Comparison of ENCODE assay signal across 13 cellular contexts in the genomic region with DNA sequence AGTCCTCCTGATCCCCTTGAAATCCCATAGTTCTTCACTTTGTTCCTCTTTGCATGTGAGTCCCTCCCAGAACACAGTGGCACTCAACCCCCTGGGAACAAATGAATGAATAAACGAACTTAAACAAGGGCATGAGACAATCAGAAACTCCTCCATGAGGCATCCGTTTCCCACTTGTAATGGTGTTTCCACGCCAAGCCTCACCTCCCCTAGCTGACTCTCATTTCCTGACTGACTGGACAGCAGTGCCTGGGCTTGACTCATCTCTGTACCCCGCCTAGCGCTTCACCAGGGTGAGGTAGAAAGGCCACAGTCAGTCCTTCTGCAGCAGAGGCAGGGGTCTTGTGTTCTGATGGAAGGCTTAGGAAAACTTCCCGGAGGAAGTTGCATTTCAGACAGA. TPM values are rescaled to one million over a fixed set of nuclear protein-coding genes. Genes with fewer than 3 reads are reported as not detected.
DNase-seq lines count a peak whose midpoint lies in the region; ATAC-seq and TF ChIP-seq lines count a peak whose summit lies in the region.
"Had no signal": no experiment of that assay in that cellular context is flagged by ENCODE, and none has a peak within 500 bp of the region (broad histone marks: within the 10 kb centered on the region; RNA-seq: fewer than 3 reads in every experiment).

No MANE protein-coding gene starts in this region.

- no peaks in the 10 kb centered on the region for H3K27me3 Mint-ChIP-seq in activated CD4-positive, alpha-beta memory T cell treated with anti-CD3 and anti-CD28 coated beads, Interleukin-2, amount 10 ng/mL, durations not matched to agents 7 days and 5 days

- TF ChIP-seq CTCF in fibroblast of pulmonary artery (IDR thresholded peaks at IDR 0.05; ENCODE audit: low read length, missing control alignments) = no peak

- H3K4me1 Mint-ChIP-seq in activated CD4-positive, alpha-beta memory T cell treated with anti-CD3 and anti-CD28 coated beads, Interleukin-2, amount 10 ng/mL, durations not matched to agents 7 days and 5 days = peaks cover 25% of the 10 kb centered on the region

- no peaks in the 10 kb centered on the region for H3K9me3 Mint-ChIP-seq in activated CD4-positive, alpha-beta memory T cell treated with anti-CD3 and anti-CD28 coated beads, Interleukin-2, amount 10 ng/mL, durations not matched to agents 7 days and 5 days

- no peak overlapping the region for H3K4me3 Mint-ChIP-seq in activated CD4-positive, alpha-beta memory T cell treated with anti-CD3 and anti-CD28 coated beads, Interleukin-2, amount 10 ng/mL, durations not matched to agents 7 days and 5 days

- H3K27ac Mint-ChIP-seq in activated CD4-positive, alpha-beta memory T cell treated with anti-CD3 and anti-CD28 coated beads, Interleukin-2, amount 10 ng/mL, durations not matched to agents 7 days and 5 days = peak overlapping the region; percentile 61

- no peak overlapping the region for H3K4me3 ChIP-seq in fibroblast of pulmonary artery (replicated peaks; ENCODE audit: low read depth, low read length)
- H3K4me3 ChIP-seq: left ventricle myocardium inferior, pancreas, thyroid gland had no signal

- POLR2A ChIA-PET in activated CD4-positive, alpha-beta memory T cell treated with anti-CD3 and anti-CD28 coated beads, Interleukin-2, amount 10 ng/mL, durations not matched to agents 7 days and 5 days (lab: Charles Lee) = no interaction called here

- H3K36me3 Mint-ChIP-seq in activated CD4-positive, alpha-beta memory T cell treated with anti-CD3 and anti-CD28 coated beads, Interleukin-2, amount 10 ng/mL, durations not matched to agents 7 days and 5 days (ENCODE audit: low read depth) = peaks cover 57% of the 10 kb centered on the region

- DNase-seq in GM03348 (ENCODE audit: low spot score) = peak; percentile 58
- peak; percentile 56 for DNase-seq in activated CD4-positive, alpha-beta memory T cell treated with anti-CD3 and anti-CD28 coated beads, Interleukin-2, amount 10 ng/mL, durations not matched to agents 7 days and 5 days
- DNase-seq in fibroblast of pulmonary artery (ENCODE audit: low read depth) = peak; percentile 59
- no peak for DNase-seq in UCSD-AML1 (lab: John Stamatoyannopoulos, UW; ENCODE audit: unreplicated experiment)
- DNase-seq in NK-92 (lab: John Stamatoyannopoulos, UW; ENCODE audit: unreplicated experiment) = no peak
- no peak for DNase-seq in hepatic stellate cell (ENCODE audit: low spot score)
- no peak for DNase-seq in NCI-H1436 treated with DMSO at 0.1 percent for 48 hours (lab: John Stamatoyannopoulos, UW)
- DNase-seq: left ventricle myocardium inferior, SHP77 treated with DMSO at 0.1 percent for 48 hours, thyroid gland had no signal

- CTCF ChIA-PET in activated CD4-positive, alpha-beta memory T cell treated with anti-CD3 and anti-CD28 coated beads, Interleukin-2, amount 10 ng/mL, durations not matched to agents 7 days and 5 days (lab: Charles Lee) = no interaction called here

- ATAC-seq in GM21381 (IDR thresholded peaks at IDR 0.05; ENCODE audit: unreplicated experiment) = peak; percentile 63
- ATAC-seq: pancreas had no signal

RNA-seq across cellular contexts. Expression of a gene that starts 14.2 kb away (rescaled TPM):
- total RNA-seq in activated CD4-positive, alpha-beta memory T cell treated with anti-CD3 and anti-CD28 coated beads, Interleukin-2, amount 10 ng/mL, durations not matched to agents 7 days and 5 days = 10 to 100 TPM; 37.4 to 38.5 TPM

RNA-seq across cellular contexts. Expression of a gene that starts 14.6 kb away (rescaled TPM):
- total RNA-seq in activated CD4-positive, alpha-beta memory T cell treated with anti-CD3 and anti-CD28 coated beads, Interleukin-2, amount 10 ng/mL, durations not matched to agents 7 days and 5 days = under 1 TPM in 1 of 2 experiments, not detected in 1; 0.25 TPM
- total RNA-seq: frontal cortex had no signal

RNA-seq across cellular contexts. Expression of a gene that starts 23.3 kb away (rescaled TPM):
- under 1 TPM; 0.65 to 0.68 TPM for total RNA-seq in activated CD4-positive, alpha-beta memory T cell treated with anti-CD3 and anti-CD28 coated beads, Interleukin-2, amount 10 ng/mL, durations not matched to agents 7 days and 5 days
- total RNA-seq: frontal cortex, left ventricle myocardium inferior, pancreas had no signal

RNA-seq across cellular contexts. Expression of a gene that starts 24.5 kb away (rescaled TPM):
- total RNA-seq in activated CD4-positive, alpha-beta memory T cell treated with anti-CD3 and anti-CD28 coated beads, Interleukin-2, amount 10 ng/mL, durations not matched to agents 7 days and 5 days = 10 to 100 TPM; 73.2 to 80.1 TPM

RNA-seq across cellular contexts. Expression of a gene that starts 44.3 kb away (rescaled TPM):
- total RNA-seq in activated CD4-positive, alpha-beta memory T cell treated with anti-CD3 and anti-CD28 coated beads, Interleukin-2, amount 10 ng/mL, durations not matched to agents 7 days and 5 days = 10 to 100 TPM; 53.0 to 58.2 TPM

Comparison
In these comparisons a context has a peak if more than half of its experiments do, and no peak if none do; other contexts are left out.
1. DNase-seq: peak in GM03348 (single experiment), activated CD4-positive, alpha-beta memory T cell treated with anti-CD3 and anti-CD28 coated beads, Interleukin-2, amount 10 ng/mL, durations not matched to agents 7 days and 5 days (single experiment) and fibroblast of pulmonary artery (single experiment); none in UCSD-AML1 (single experiment), NK-92 (single experiment), hepatic stellate cell (single experiment) and NCI-H1436 treated with DMSO at 0.1 percent for 48 hours (single experiment).